ENCODE assay signal across 1 cellular context in genomic region chr16:30417447-30418349, GRCh38.
A peak's percentile ranks its signal among the peaks of the same experiment; 100 is the strongest.
TF ChIP-seq lines count a peak whose summit lies in the region.

No MANE protein-coding gene starts in this region.

TF ChIP-seq in H1, 55 proteins besides CTCF, POLR2A, EP300 and RAD21:
- TF ChIP-seq ASH2L (IDR thresholded peaks at IDR 0.05; ENCODE audit: low read length) (no peak), JUND (IDR thresholded peaks at IDR 0.05; ENCODE audit: low read length) (no peak), MAFK (IDR thresholded peaks at IDR 0.05; ENCODE audit: low read depth, low read length) (no peak), SIRT6 (IDR thresholded peaks at IDR 0.05; ENCODE audit: low read length) (no peak), HDAC2 (IDR thresholded peaks at IDR 0.05; ENCODE audit: borderline replicate concordance in 1 of 2, low read depth in 2 of 2, low read length in 2 of 2) (no peak), SIN3A (conservative IDR thresholded peaks at IDR 0.05 in 1 of 2, IDR thresholded peaks at IDR 0.05 in 1 of 2; ENCODE audit: low read depth in 1 of 2, low read length in 2 of 2) (no peak), ATF2 (IDR thresholded peaks at IDR 0.05; ENCODE audit: low read length) (no peak), JUN (IDR thresholded peaks at IDR 0.05; ENCODE audit: low read depth, low read length) (no peak), GABPA (IDR thresholded peaks at IDR 0.05; ENCODE audit: borderline replicate concordance, insufficient read depth, low read length) (no peak; the same call in 1 of the 2 replicates), TAF7 (optimal IDR thresholded peaks at IDR 0.05; ENCODE audit: borderline replicate concordance, low read depth, low read length) (no peak), USF2 (IDR thresholded peaks at IDR 0.05; ENCODE audit: low read length) (no peak), POLR2AphosphoS5 (IDR thresholded peaks at IDR 0.05; ENCODE audit: low read depth, low read length) (no peak), SAP30 (IDR thresholded peaks at IDR 0.05; ENCODE audit: insufficient read depth, insufficient replicate concordance, low read length) (no peak), KDM5A (IDR thresholded peaks at IDR 0.05; ENCODE audit: low read length) (no peak), PHF8 (conservative IDR thresholded peaks at IDR 0.05; ENCODE audit: low read depth, low read length) (peak; percentile 11; the same call in 1 of the 2 replicates), CBX5 (IDR thresholded peaks at IDR 0.05; ENCODE audit: low read depth, low read length) (no peak), CTBP2 (IDR thresholded peaks at IDR 0.05; ENCODE audit: borderline replicate concordance, insufficient read depth, insufficient read length, low read length) (no peak), TCF12 (IDR thresholded peaks at IDR 0.05; ENCODE audit: low read depth, low read length) (no peak), SIX5 (IDR thresholded peaks at IDR 0.05; ENCODE audit: low read depth, low read length) (no peak), RBBP5 (IDR thresholded peaks at IDR 0.05; ENCODE audit: borderline replicate concordance, low read depth, low read length) (peak; percentile 82; the same call in 1 of the 2 replicates), TEAD4 (IDR thresholded peaks at IDR 0.05; ENCODE audit: low read depth, low read length) (no peak; the same call in 1 of the 2 replicates), TBP (IDR thresholded peaks at IDR 0.05; ENCODE audit: low read depth, low read length) (peak; percentile 36; the same call in 1 of the 2 replicates), BRCA1 (IDR thresholded peaks at IDR 0.05; ENCODE audit: low read depth, low read length) (no peak), SP4 (IDR thresholded peaks at IDR 0.05; ENCODE audit: low read length) (no peak), ZNF274 (IDR thresholded peaks at IDR 0.05; ENCODE audit: borderline replicate concordance, extremely low read depth, low read length) (no peak), POU5F1 (IDR thresholded peaks at IDR 0.05; ENCODE audit: low read depth, low read length) (no peak), KDM1A (IDR thresholded peaks at IDR 0.05; ENCODE audit: borderline replicate concordance, low read length) (peak; percentile 69), EGR1 (IDR thresholded peaks at IDR 0.05; ENCODE audit: borderline replicate concordance, low read depth, low read length) (no peak), MAX (IDR thresholded peaks at IDR 0.05) (peak; percentile 96), CEBPB (IDR thresholded peaks at IDR 0.05; ENCODE audit: low read depth, low read length) (no peak), FOSL1 (IDR thresholded peaks at IDR 0.05; ENCODE audit: insufficient read depth, low read depth, low read length) (no peak), RXRA (IDR thresholded peaks at IDR 0.05; ENCODE audit: insufficient read depth, low read depth, low read length) (no peak), CHD7 (IDR thresholded peaks at IDR 0.05; ENCODE audit: insufficient replicate concordance, low read length) (no peak), CBX8 (IDR thresholded peaks at IDR 0.05; ENCODE audit: borderline replicate concordance, low read depth, low read length) (no peak), RNF2 (IDR thresholded peaks at IDR 0.05; ENCODE audit: borderline replicate concordance, low read depth, low read length, missing control alignments, poor library complexity, severe bottlenecking) (no peak), TAF1 (IDR thresholded peaks at IDR 0.05; ENCODE audit: low read depth, low read length) (no peak; the same call in 1 of the 2 replicates), NRF1 (IDR thresholded peaks at IDR 0.05; ENCODE audit: low read depth, low read length) (peak; percentile 77), E2F6 (IDR thresholded peaks at IDR 0.05) (peak; percentile 83), SRF (IDR thresholded peaks at IDR 0.05; ENCODE audit: low read depth, low read length) (no peak), CHD1 (IDR thresholded peaks at IDR 0.05; ENCODE audit: low read depth, low read length) (no peak), BACH1 (IDR thresholded peaks at IDR 0.05; ENCODE audit: low read length) (peak; percentile 30; the same call in 1 of the 2 replicates), KDM4A (IDR thresholded peaks at IDR 0.05; ENCODE audit: low read depth, low read length, severe bottlenecking) (peak; percentile 31), ATF3 (IDR thresholded peaks at IDR 0.05; ENCODE audit: insufficient read depth, low read depth, low read length) (no peak), CREB1 (IDR thresholded peaks at IDR 0.05) (peak; percentile 48; the same call in 1 of the 2 replicates), CHD2 (IDR thresholded peaks at IDR 0.05; ENCODE audit: low read length) (0 out of 2 replicates have a peak, but pooled peaks have one; percentile 47), SP2 (IDR thresholded peaks at IDR 0.05; ENCODE audit: low read length) (no peak), HDAC6 (IDR thresholded peaks at IDR 0.05; ENCODE audit: low read depth, low read length) (no peak), EZH2 (IDR thresholded peaks at IDR 0.05; ENCODE audit: low read depth, low read length, severe bottlenecking) (no peak), GTF2F1 (IDR thresholded peaks at IDR 0.05; ENCODE audit: borderline replicate concordance, low read depth, low read length) (no peak), SUZ12 (IDR thresholded peaks at IDR 0.05; ENCODE audit: low read length) (no peak), RFX5 (IDR thresholded peaks at IDR 0.05; ENCODE audit: borderline replicate concordance, low read depth, low read length) (no peak), NANOG (IDR thresholded peaks at IDR 0.05; ENCODE audit: insufficient read depth, low read depth, low read length, poor library complexity, severe bottlenecking) (no peak), BCL11A (IDR thresholded peaks at IDR 0.05; ENCODE audit: low read depth in 2 of 2, low read length in 2 of 2) (no peak), YY1 (IDR thresholded peaks at IDR 0.05; ENCODE audit: low read depth, low read length) (no peak), SP1 (IDR thresholded peaks at IDR 0.05; ENCODE audit: low read depth, low read length) (no peak)
